Comparison of ENCODE assay signal across 2 cellular contexts in the genomic region with DNA sequence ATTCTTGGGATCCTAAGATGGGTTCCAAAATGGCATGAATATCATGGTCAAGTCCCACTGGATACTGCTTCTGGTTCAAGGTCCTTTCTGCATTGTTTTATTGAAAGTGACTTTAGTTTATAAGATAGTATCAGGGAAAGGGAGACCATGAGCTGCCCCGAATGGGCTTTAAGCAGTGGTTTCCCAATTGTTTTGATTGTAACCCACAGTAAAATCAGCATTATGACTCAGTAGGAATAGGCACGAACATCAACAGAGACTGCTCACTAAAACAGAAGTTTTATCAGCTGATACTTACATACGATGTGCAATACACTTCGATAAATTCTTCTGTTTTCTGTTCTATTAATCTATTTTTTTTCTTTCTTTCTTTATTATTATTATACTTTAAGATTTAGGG. TPM values are rescaled to one million over a fixed set of nuclear protein-coding genes. Genes with fewer than 3 reads are reported as not detected.
"Had no signal": no experiment of that assay in that cellular context is flagged by ENCODE, and none has a peak within 500 bp of the region (broad histone marks: within the 10 kb centered on the region; RNA-seq: fewer than 3 reads in every experiment).

No MANE protein-coding gene starts in this region.

RNA-seq across cellular contexts. Expression of a gene that starts 12.1 kb away (rescaled TPM):
- total RNA-seq: HT-29; T-helper 1 cell treated with Interleukin-12 subunit alpha and Interleukin-12 subunit beta and Interleukin-4 antibody, amounts not matched to agents 30 ng/mL and 1 ng/mL, for 36 hours had no signal

RNA-seq across cellular contexts. Expression of a gene that starts 32.8 kb away (rescaled TPM):
- total RNA-seq: T-helper 1 cell treated with Interleukin-12 subunit alpha and Interleukin-12 subunit beta and Interleukin-4 antibody, amounts not matched to agents 30 ng/mL and 1 ng/mL, for 36 hours had no signal

RNA-seq across cellular contexts. Expression of a gene that starts 59.0 kb away (rescaled TPM):
- total RNA-seq: HT-29 had no signal
